In the genomic region with DNA sequence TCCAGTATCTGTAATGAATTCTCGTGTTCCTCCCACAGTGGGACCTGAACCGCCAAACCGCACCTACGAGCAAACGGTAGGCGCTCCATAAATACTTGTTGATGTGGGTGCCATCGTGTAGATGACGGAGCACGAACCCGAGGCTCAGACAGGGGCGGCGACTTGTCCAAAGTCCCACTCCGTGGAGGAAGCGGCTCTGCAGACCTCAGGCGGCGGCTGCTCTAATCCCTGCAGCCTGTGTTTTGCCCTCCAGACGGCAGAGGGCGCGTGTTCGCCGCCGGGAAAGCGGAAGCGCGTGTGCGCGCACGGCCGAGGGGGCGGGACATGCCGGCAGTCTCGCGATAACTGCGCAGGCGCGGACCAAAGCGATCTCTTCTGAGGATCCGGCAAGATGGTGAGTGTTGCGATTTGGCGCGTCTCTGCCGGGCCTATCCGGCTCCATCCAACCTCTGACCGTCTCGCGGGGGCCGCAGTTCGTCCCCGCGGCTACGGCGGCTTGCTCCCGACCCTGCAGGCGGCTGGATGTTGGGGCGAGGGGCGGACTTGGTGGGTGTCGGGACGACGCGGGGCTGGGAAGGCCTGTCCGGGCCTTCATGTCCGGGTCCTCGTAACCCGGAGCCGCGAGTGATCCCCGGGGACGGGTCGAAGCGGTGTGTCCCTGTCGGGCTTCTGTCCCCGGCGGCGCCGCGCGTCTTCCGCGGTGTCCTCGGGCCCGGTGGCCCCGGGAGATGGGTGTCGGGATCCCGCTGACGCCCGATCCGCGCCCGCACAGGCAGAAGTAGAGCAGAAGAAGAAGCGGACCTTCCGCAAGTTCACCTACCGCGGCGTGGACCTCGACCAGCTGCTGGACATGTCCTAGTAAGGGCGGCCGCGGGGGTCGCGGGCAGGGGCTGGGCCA, we compare ENCODE assay signal across 8 cellular contexts. TPM values are rescaled to one million over a fixed set of nuclear protein-coding genes. Genes with fewer than 3 reads are reported as not detected.
DNase-seq lines count a peak whose midpoint lies in the region; ATAC-seq, FAIRE-seq and TF ChIP-seq lines count a peak whose summit lies in the region.

A gene (plus strand): TSS at position 362 of the 898 bp plus-strand sequence. CDS start 30 bp downstream, at position 392.

- H3K4me1 Mint-ChIP-seq in stimulated activated naive CD8-positive, alpha-beta T cell treated with anti-CD3 and anti-CD28 coated beads, Interleukin-15, amount 100 ng/mL, for 72 hours = peaks cover 48% of the 10 kb centered on the region

- peak; percentile 96 for TF ChIP-seq CTCF in fibroblast of the aortic adventitia (IDR thresholded peaks at IDR 0.05; ENCODE audit: insufficient read depth, low read length)
- peak; percentile 98 for TF ChIP-seq CTCF in neural cell (IDR thresholded peaks at IDR 0.05; ENCODE audit: poor library complexity, severe bottlenecking)

- H3K36me3 ChIP-seq in MG63 (peaks cover 47% of the 10 kb centered on the region), neural cell (ENCODE audit: insufficient read depth, low read length) (no peaks in the 10 kb centered on the region)

- H3K27ac ChIP-seq in neural cell (ENCODE audit: low read length) = peak within 1 kb of the TSS; percentile 82

- H4K20me1 ChIP-seq in neural cell (ENCODE audit: insufficient read depth) = peaks cover 4% of the 10 kb centered on the region

- H3F3A ChIP-seq in neural cell (ENCODE audit: insufficient read depth, low read length, poor library complexity, severe bottlenecking) = peaks cover 4% of the 10 kb centered on the region

- no peaks in the 10 kb centered on the region for H3K27me3 Mint-ChIP-seq in stimulated activated naive CD8-positive, alpha-beta T cell treated with anti-CD3 and anti-CD28 coated beads, Interleukin-15, amount 100 ng/mL, for 72 hours

- peak within 1 kb of the TSS; percentile 100 for H3K27ac Mint-ChIP-seq in stimulated activated naive CD8-positive, alpha-beta T cell treated with anti-CD3 and anti-CD28 coated beads, Interleukin-15, amount 100 ng/mL, for 72 hours

- peak within 1 kb of the TSS; percentile 86 for H3K4me3 ChIP-seq in MG63
- peak within 1 kb of the TSS; percentile 83 for H3K4me3 ChIP-seq in fibroblast of the aortic adventitia (ENCODE audit: low read depth, low read length)
- H3K4me3 ChIP-seq in neural cell (ENCODE audit: low read length) = peak within 1 kb of the TSS; percentile 96

- H3K9me3 ChIP-seq in MG63 (no peaks in the 10 kb centered on the region), neural cell (ENCODE audit: low read length) (no peaks in the 10 kb centered on the region)

- H2AFZ ChIP-seq in neural cell (ENCODE audit: low read depth, low read length) = no peak within 1 kb of the TSS

- FAIRE-seq in H54 (lab: Jason Lieb, UNC) = no peak

- peak within 1 kb of the TSS; percentile 81 for H3K9ac ChIP-seq in neural cell (ENCODE audit: low read length)

- peak; percentile 71 for TF ChIP-seq EP300 in neural cell (conservative IDR thresholded peaks at IDR 0.05; ENCODE audit: poor library complexity, severe bottlenecking)

- H3K9me3 Mint-ChIP-seq in stimulated activated naive CD8-positive, alpha-beta T cell treated with anti-CD3 and anti-CD28 coated beads, Interleukin-15, amount 100 ng/mL, for 72 hours = no peaks in the 10 kb centered on the region

- no peaks in the 10 kb centered on the region for H3K9me2 ChIP-seq in neural cell (ENCODE audit: insufficient read depth, low read length)

- H3K4me2 ChIP-seq in neural cell (ENCODE audit: low read length) = peak within 1 kb of the TSS; percentile 44

- H3K27me3 ChIP-seq in MG63 (no peaks in the 10 kb centered on the region), neural cell (ENCODE audit: insufficient read depth, low read depth, low read length) (no peaks in the 10 kb centered on the region)

- TF ChIP-seq RAD21 in neural cell (conservative IDR thresholded peaks at IDR 0.05) = peak; percentile 58

- H3K79me2 ChIP-seq in neural cell (replicated peaks; ENCODE audit: insufficient read depth, low read length) = peaks cover 14% of the 10 kb centered on the region

- peak within 1 kb of the TSS; percentile 99 to 100 for H3K4me3 Mint-ChIP-seq in stimulated activated naive CD8-positive, alpha-beta T cell treated with anti-CD3 and anti-CD28 coated beads, Interleukin-15, amount 100 ng/mL, for 72 hours

- DNase-seq in ELR (ENCODE audit: low read depth) (peak; percentile 94), H54 (ENCODE audit: insufficient read length, low spot score) (peak; percentile 88), MG63 (peak; percentile 81), SHP77 treated with DMSO at 0.1 percent for 48 hours (lab: John Stamatoyannopoulos, UW) (peak; percentile 62), fibroblast of the aortic adventitia (ENCODE audit: low read depth) (peak; percentile 96)
- peak; percentile 92 for DNase-seq in activated effector memory CD4-positive, alpha-beta T cell treated with Interleukin-2 at 50 U/mL for 16 hours
- peak; percentile 95 to 96 for DNase-seq in stimulated activated naive CD8-positive, alpha-beta T cell treated with anti-CD3 and anti-CD28 coated beads, Interleukin-15, amount 100 ng/mL, for 72 hours

- ATAC-seq in stimulated activated naive CD8-positive, alpha-beta T cell treated with anti-CD3 and anti-CD28 coated beads, Interleukin-15, amount 100 ng/mL, for 72 hours = peak; percentile 88

- peak; percentile 94 for TF ChIP-seq POLR2A in H54 (IDR thresholded peaks at IDR 0.05; ENCODE audit: low read depth, low read length)

TF ChIP-seq in neural cell, 6 proteins besides CTCF, POLR2A, EP300 and RAD21:
- TF ChIP-seq, protein P1, sequence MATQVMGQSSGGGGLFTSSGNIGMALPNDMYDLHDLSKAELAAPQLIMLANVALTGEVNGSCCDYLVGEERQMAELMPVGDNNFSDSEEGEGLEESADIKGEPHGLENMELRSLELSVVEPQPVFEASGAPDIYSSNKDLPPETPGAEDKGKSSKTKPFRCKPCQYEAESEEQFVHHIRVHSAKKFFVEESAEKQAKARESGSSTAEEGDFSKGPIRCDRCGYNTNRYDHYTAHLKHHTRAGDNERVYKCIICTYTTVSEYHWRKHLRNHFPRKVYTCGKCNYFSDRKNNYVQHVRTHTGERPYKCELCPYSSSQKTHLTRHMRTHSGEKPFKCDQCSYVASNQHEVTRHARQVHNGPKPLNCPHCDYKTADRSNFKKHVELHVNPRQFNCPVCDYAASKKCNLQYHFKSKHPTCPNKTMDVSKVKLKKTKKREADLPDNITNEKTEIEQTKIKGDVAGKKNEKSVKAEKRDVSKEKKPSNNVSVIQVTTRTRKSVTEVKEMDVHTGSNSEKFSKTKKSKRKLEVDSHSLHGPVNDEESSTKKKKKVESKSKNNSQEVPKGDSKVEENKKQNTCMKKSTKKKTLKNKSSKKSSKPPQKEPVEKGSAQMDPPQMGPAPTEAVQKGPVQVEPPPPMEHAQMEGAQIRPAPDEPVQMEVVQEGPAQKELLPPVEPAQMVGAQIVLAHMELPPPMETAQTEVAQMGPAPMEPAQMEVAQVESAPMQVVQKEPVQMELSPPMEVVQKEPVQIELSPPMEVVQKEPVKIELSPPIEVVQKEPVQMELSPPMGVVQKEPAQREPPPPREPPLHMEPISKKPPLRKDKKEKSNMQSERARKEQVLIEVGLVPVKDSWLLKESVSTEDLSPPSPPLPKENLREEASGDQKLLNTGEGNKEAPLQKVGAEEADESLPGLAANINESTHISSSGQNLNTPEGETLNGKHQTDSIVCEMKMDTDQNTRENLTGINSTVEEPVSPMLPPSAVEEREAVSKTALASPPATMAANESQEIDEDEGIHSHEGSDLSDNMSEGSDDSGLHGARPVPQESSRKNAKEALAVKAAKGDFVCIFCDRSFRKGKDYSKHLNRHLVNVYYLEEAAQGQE (IDR thresholded peaks at IDR 0.05; ENCODE audit: borderline replicate concordance) = peak; percentile 97
- peak; percentile 70 for TF ChIP-seq SMC3 (conservative IDR thresholded peaks at IDR 0.05; ENCODE audit: poor library complexity)
- TF ChIP-seq EZH2 (IDR thresholded peaks at IDR 0.05; ENCODE audit: borderline replicate concordance, insufficient read depth, low read length, poor library complexity, severe bottlenecking) = no peak
- TF ChIP-seq POLR2AphosphoS5 (IDR thresholded peaks at IDR 0.05) = peak; percentile 98
- TF ChIP-seq MXI1 (conservative IDR thresholded peaks at IDR 0.05; ENCODE audit: poor library complexity, severe bottlenecking) = peak; percentile 86
- peak; percentile 98 for TF ChIP-seq TAF1 (IDR thresholded peaks at IDR 0.05; ENCODE audit: low read depth)

RNA-seq across cellular contexts. Expression of the gene that starts here (rescaled TPM):
- total RNA-seq in MG63 (2014; rRNA removed; shearing (Covaris generic); ENCODE audit: low replicate concordance) = 702 and 820 TPM in 2 replicates
- 567 and 712 TPM in 2 replicates for total RNA-seq in fibroblast of the aortic adventitia (ENCODE audit: low replicate concordance)
- polyA plus RNA-seq in neural cell = 452 and 591 TPM in 2 replicates
- polyA minus RNA-seq in neural cell = 127 and 197 TPM in 2 replicates

Comparison
In these comparisons a context has a peak if more than half of its experiments do, and no peak if none do; other contexts are left out.
1. Peak in every context shown above with its lines: DNase-seq, ATAC-seq, H3K4me3 ChIP-seq and H3K27ac ChIP-seq.